9 cellular contexts compared by ENCODE assay signal in the genomic region with DNA sequence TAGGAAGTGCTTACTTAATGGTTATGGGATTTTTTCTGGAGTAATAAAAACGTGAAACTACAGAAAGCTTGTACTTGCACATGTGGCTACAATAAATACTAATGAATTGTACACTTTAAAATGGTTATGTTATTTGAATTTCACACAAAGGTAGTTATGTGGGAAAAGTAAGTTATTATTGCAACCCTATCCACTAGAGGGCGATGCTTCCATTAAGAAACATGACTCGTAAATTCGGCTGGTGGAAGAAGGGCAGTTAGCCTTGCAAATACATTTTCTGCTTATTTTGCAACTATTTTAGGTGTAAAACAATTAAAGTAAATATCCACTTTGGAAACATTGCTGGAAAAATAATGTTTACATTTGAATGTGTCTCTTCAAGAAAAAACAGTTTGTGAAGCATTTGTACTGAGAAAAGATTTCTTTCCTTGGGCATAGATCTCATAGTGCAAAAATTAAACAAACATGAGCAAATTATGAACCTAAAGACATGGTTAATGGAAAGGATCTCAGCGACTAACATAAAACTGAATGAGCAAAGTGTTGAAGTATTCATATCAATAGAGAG.
DNase-seq lines count a peak whose midpoint lies in the region; ATAC-seq and TF ChIP-seq lines count a peak whose summit lies in the region.
"Had no signal": no experiment of that assay in that cellular context is flagged by ENCODE, and none has a peak within 500 bp of the region (broad histone marks: within the 10 kb centered on the region; RNA-seq: fewer than 3 reads in every experiment).

No MANE protein-coding gene starts in this region.

- peak in 1 of 4 donors; percentile 54 for ATAC-seq in psoas muscle
- ATAC-seq in stimulated activated naive B cell treated with anti-CD40 and anti-IgM and Interleukin-4, amounts not matched to agents 10 μg/mL and 1 μg/mL and 100 μg/mL, for 72 hours (replicated peaks) = no peak

- no peak overlapping the region for H3K4me2 ChIP-seq in SK-N-SH

- no peak overlapping the region for H3K27ac Mint-ChIP-seq in stimulated activated naive B cell treated with anti-CD40 and anti-IgM and Interleukin-4, amounts not matched to agents 10 μg/mL and 1 μg/mL and 100 μg/mL, for 72 hours
- H3K27ac Mint-ChIP-seq: activated naive CD8-positive, alpha-beta T cell had no signal

- H3K4me3 ChIP-seq in NB4 (ENCODE audit: low read depth, low read length) = no peak overlapping the region
- no peak overlapping the region; a peak in 1 of 4 replicates for H3K4me3 ChIP-seq in SK-N-SH (ENCODE audit: low read depth in 2 of 2, low read length in 1 of 2)
- H3K4me3 ChIP-seq in psoas muscle = no peak overlapping the region

- H3K4me1 ChIP-seq in SK-N-SH (ENCODE audit: control insufficient read depth in 1 of 2, insufficient read depth in 2 of 2, low read depth in 1 of 2, low read length in 1 of 2) (peaks cover 8 to 26% of the 10 kb centered on the region in 2 experiments; a peak in 3 of 4 replicates), psoas muscle (no peaks in the 10 kb centered on the region)

- TF ChIP-seq EP300 in SK-N-SH (IDR thresholded peaks at IDR 0.05; ENCODE audit: borderline replicate concordance in 1 of 2, low read depth in 1 of 2, low read length in 1 of 2) = no peak

- H3K9me2 ChIP-seq in SK-N-SH = no peaks in the 10 kb centered on the region

- H3K27me3 Mint-ChIP-seq in stimulated activated naive B cell treated with anti-CD40 and anti-IgM and Interleukin-4, amounts not matched to agents 10 μg/mL and 1 μg/mL and 100 μg/mL, for 72 hours = peaks cover 3 to 7% of the 10 kb centered on the region in 2 donors

- H3K9me3 ChIP-seq in SK-N-SH (no peaks in the 10 kb centered on the region; the same call in 1 of the 2 replicates), psoas muscle (no peaks in the 10 kb centered on the region)

- TF ChIP-seq RAD21 in SK-N-SH (IDR thresholded peaks at IDR 0.05; ENCODE audit: low read length) = peak; percentile 95

- no peaks in the 10 kb centered on the region for H4K20me1 ChIP-seq in SK-N-SH (ENCODE audit: insufficient read depth)

- DNase-seq in NCI-H1417 (lab: John Stamatoyannopoulos, UW) (peak; percentile 2 to 88 (median 54)), NCI-H1417 treated with DMSO at 0.1 percent for 48 hours (lab: John Stamatoyannopoulos, UW) (no peak), H4 (ENCODE audit: low spot score) (peak; percentile 80), NB4 (ENCODE audit: low read depth) (peak; percentile 78), SK-N-SH (peak; percentile 19), fibroblast of peridontal ligament (ENCODE audit: extremely low read depth) (peak; percentile 92), psoas muscle (no peak)
- DNase-seq in stimulated activated naive B cell treated with anti-CD40 and anti-IgM and Interleukin-4, amounts not matched to agents 10 μg/mL and 1 μg/mL and 100 μg/mL, for 72 hours = no peak

- TF ChIP-seq CTCF in NB4 (IDR thresholded peaks at IDR 0.05; ENCODE audit: low read depth, low read length) (peak; percentile 62), SK-N-SH (IDR thresholded peaks at IDR 0.05) (peak; percentile 86), psoas muscle (IDR thresholded peaks at IDR 0.05) (peak; percentile 63)

- no peak overlapping the region for H3K9ac ChIP-seq in SK-N-SH

- no peaks in the 10 kb centered on the region for H3K36me3 ChIP-seq in SK-N-SH (replicated peaks in 1 of 2; ENCODE audit: control insufficient read depth in 1 of 2, insufficient read depth in 2 of 2, low read length in 1 of 2)
- H3K36me3 ChIP-seq in psoas muscle (ENCODE audit: insufficient read depth in 1 of 2, low read depth in 1 of 2) = no peaks in the 10 kb centered on the region

- intact Hi-C loops in psoas muscle (cut with DNase I) = loop anchor here in 1 of 2 donors (5.0 kb wide), 2 partner anchors 296 to 471 kb away; no protein-coding TSS in a partner anchor

- H3K4me1 Mint-ChIP-seq in stimulated activated naive B cell treated with anti-CD40 and anti-IgM and Interleukin-4, amounts not matched to agents 10 μg/mL and 1 μg/mL and 100 μg/mL, for 72 hours = no peaks in the 10 kb centered on the region

- H3K27me3 ChIP-seq in SK-N-SH (ENCODE audit: insufficient read depth) (no peaks in the 10 kb centered on the region), psoas muscle (ENCODE audit: insufficient read depth in 3 of 3, low read length in 2 of 3) (no peaks in the 10 kb centered on the region)

- no peaks in the 10 kb centered on the region for H3K79me2 ChIP-seq in SK-N-SH (ENCODE audit: insufficient read depth)

- CTCF ChIA-PET in SK-N-SH (lab: Yijun Ruan, JAX) = interaction anchor here (0.6 to 4.3 kb wide), 34 partner anchors 15 to 472 kb away, joined by 3 to 53 read pairs (median 4); a partner anchor contains a TSS

- peaks cover 4% of the 10 kb centered on the region for H3F3A ChIP-seq in SK-N-SH (replicated peaks; ENCODE audit: insufficient read depth)

- 1% methylated on average over 5 of the region's 5 CpGs for WGBS in SK-N-SH (ENCODE audit: low lambda C conversion rate)
- WGBS in psoas muscle, 3 donors = 1 to 3% (median 2%) methylated on average over 5 of the region's 5 CpGs

- H3K36me3 Mint-ChIP-seq in stimulated activated naive B cell treated with anti-CD40 and anti-IgM and Interleukin-4, amounts not matched to agents 10 μg/mL and 1 μg/mL and 100 μg/mL, for 72 hours = no peaks in the 10 kb centered on the region
- H3K36me3 Mint-ChIP-seq: activated naive CD8-positive, alpha-beta T cell had no signal

- H3K27ac ChIP-seq in SK-N-SH (ENCODE audit: low read depth in 2 of 2, low read length in 1 of 2) (no peak overlapping the region), psoas muscle (no peak overlapping the region)

- no peak overlapping the region for H3K4me3 Mint-ChIP-seq in stimulated activated naive B cell treated with anti-CD40 and anti-IgM and Interleukin-4, amounts not matched to agents 10 μg/mL and 1 μg/mL and 100 μg/mL, for 72 hours
- H3K4me3 Mint-ChIP-seq: activated naive CD8-positive, alpha-beta T cell had no signal

- TF ChIP-seq POLR2A in NB4 (IDR thresholded peaks at IDR 0.05; ENCODE audit: extremely low read depth, insufficient read length) = no peak

- H2AFZ ChIP-seq in SK-N-SH (ENCODE audit: low read depth) = no peak overlapping the region

- POLR2A ChIA-PET in SK-N-SH (lab: Yijun Ruan, JAX) = no interaction called here

- no peaks in the 10 kb centered on the region for H3K9me3 Mint-ChIP-seq in stimulated activated naive B cell treated with anti-CD40 and anti-IgM and Interleukin-4, amounts not matched to agents 10 μg/mL and 1 μg/mL and 100 μg/mL, for 72 hours

TF ChIP-seq in SK-N-SH, 30 proteins besides CTCF, POLR2A, EP300 and RAD21:
- TF ChIP-seq TEAD4 (IDR thresholded peaks at IDR 0.05; ENCODE audit: borderline replicate concordance, insufficient read depth) (no peak), FOSL2 (IDR thresholded peaks at IDR 0.05; ENCODE audit: borderline replicate concordance, low read depth) (no peak), GATA2 (CRISPR knock-in tag; IDR thresholded peaks at IDR 0.05) (no peak), RFX5 (IDR thresholded peaks at IDR 0.05; ENCODE audit: low read length) (0 out of 2 replicates have a peak, but pooled peaks have one; percentile 19), NRF1 (IDR thresholded peaks at IDR 0.05; ENCODE audit: low read depth, low read length) (no peak; the same call in 1 of the 2 replicates), SIN3A (IDR thresholded peaks at IDR 0.05; ENCODE audit: borderline replicate concordance, low read depth, low read length) (no peak), SMC3 (IDR thresholded peaks at IDR 0.05; ENCODE audit: low read depth, low read length) (peak; percentile 88)
- TF ChIP-seq, protein P1, sequence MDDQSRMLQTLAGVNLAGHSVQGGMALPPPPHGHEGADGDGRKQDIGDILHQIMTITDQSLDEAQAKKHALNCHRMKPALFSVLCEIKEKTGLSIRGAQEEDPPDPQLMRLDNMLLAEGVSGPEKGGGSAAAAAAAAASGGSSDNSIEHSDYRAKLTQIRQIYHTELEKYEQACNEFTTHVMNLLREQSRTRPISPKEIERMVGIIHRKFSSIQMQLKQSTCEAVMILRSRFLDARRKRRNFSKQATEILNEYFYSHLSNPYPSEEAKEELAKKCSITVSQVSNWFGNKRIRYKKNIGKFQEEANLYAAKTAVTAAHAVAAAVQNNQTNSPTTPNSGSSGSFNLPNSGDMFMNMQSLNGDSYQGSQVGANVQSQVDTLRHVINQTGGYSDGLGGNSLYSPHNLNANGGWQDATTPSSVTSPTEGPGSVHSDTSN (IDR thresholded peaks at IDR 0.05) = no peak

Comparison
In these comparisons a context has a peak if more than half of its experiments do, and no peak if none do; other contexts are left out.
1. DNase-seq: peak in NCI-H1417 (3 of 3), H4 (single experiment), NB4 (single experiment), SK-N-SH (single experiment) and fibroblast of peridontal ligament (single experiment); none in NCI-H1417 treated with DMSO at 0.1 percent for 48 hours (single experiment), psoas muscle (0 of 2) and stimulated activated naive B cell treated with anti-CD40 and anti-IgM and Interleukin-4, amounts not matched to agents 10 μg/mL and 1 μg/mL and 100 μg/mL, for 72 hours (single experiment).
2. Peak in every context shown above with its lines, with median percentiles within 50 percentile points of each other: CTCF ChIP-seq.